12 cellular contexts compared by ENCODE assay signal in the genomic region with DNA sequence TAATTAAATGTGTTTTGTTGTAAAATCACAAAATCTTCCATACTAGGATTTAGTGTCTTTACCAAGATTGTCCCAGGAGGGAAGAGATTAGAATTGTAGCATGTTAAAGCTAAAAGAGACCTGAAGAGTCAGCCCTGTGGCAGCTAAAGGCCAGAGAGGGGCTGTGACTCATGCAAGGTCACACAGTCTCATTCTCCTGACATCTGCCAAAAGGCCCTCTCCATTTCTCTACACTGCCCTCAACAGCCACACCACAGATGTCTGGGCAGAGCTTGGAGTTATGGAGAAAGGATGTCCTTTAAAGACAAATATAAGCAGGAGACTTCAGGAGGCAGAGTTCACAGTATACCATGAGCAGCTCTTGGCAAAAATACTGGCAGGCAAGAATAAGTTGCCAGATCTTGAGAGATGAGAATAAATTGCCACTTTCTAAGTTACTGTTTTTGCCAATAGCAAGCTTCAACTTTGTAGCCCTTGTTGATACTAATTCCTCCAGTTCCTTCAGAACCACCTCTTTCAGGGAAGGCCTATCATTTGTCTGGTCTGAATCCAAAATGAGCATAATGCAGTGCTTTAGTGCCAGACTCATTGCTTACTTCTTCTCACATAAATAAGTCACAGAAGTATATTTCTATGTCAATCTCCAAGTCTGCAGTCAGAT. TPM values are rescaled to one million over a fixed set of nuclear protein-coding genes. Genes with fewer than 3 reads are reported as not detected.
DNase-seq lines count a peak whose midpoint lies in the region; ATAC-seq and TF ChIP-seq lines count a peak whose summit lies in the region.
"Had no signal": no experiment of that assay in that cellular context is flagged by ENCODE, and none has a peak within 500 bp of the region (broad histone marks: within the 10 kb centered on the region; RNA-seq: fewer than 3 reads in every experiment).

No MANE protein-coding gene starts in this region.

- peaks cover 39% of the 10 kb centered on the region for H3F3A ChIP-seq in GM23248 (ENCODE audit: insufficient read depth)

- no peaks in the 10 kb centered on the region for H3K79me2 ChIP-seq in GM23248 (ENCODE audit: insufficient read depth)

- H3K9ac ChIP-seq in GM23248 (0 out of 2 replicates have a peak overlapping the region, but pooled peaks have one; percentile 7), skeletal muscle satellite cell (ENCODE audit: low read depth, low read length) (no peak overlapping the region)

- peak; percentile 78 for ATAC-seq in SK-N-SH treated with all-trans-retinoic acid at 6 μM for 48 hours
- no peak for ATAC-seq in GM19035 (IDR thresholded peaks at IDR 0.05; ENCODE audit: unreplicated experiment)

- H3K4me2 ChIP-seq in GM23248 (ENCODE audit: unreplicated experiment) (peak overlapping the region; percentile 57), skeletal muscle satellite cell (ENCODE audit: low read length) (peak overlapping the region; percentile 13)

- H4K20me1 ChIP-seq in GM23248 (ENCODE audit: insufficient read depth), result no peaks in the 10 kb centered on the region

- H3K9me2 ChIP-seq in GM23248 (ENCODE audit: insufficient read depth), result no peaks in the 10 kb centered on the region

- 0 out of 2 replicates have a peak, but pooled peaks cover 12% of the 10 kb centered on the region for H3K36me3 ChIP-seq in GM23248 (ENCODE audit: low read depth)
- H3K36me3 ChIP-seq in skeletal muscle satellite cell (ENCODE audit: insufficient read depth, low read length), result peaks cover 4% of the 10 kb centered on the region

- H3K4me3 ChIP-seq in GM23248 (no peak overlapping the region), foreskin fibroblast (ENCODE audit: low read depth in 1 of 2, low read length in 2 of 2) (no peak overlapping the region), skeletal muscle satellite cell (ENCODE audit: low read length) (no peak overlapping the region)

- H3K4me1 ChIP-seq in GM23248 (ENCODE audit: insufficient read depth), result peaks cover 30% of the 10 kb centered on the region
- H3K4me1 ChIP-seq in skeletal muscle satellite cell (ENCODE audit: control insufficient read depth, insufficient read depth, low read length), result peaks cover 28% of the 10 kb centered on the region

- peak overlapping the region; percentile 67 for H3K27ac ChIP-seq in GM23248

- no peaks in the 10 kb centered on the region for H3K9me3 ChIP-seq in GM23248 (ENCODE audit: low read depth)
- no peaks in the 10 kb centered on the region for H3K9me3 ChIP-seq in skeletal muscle satellite cell (replicated peaks; ENCODE audit: low read length)

- TF ChIP-seq CTCF in foreskin fibroblast (IDR thresholded peaks at IDR 0.05; ENCODE audit: low read depth, low read length), result no peak

- H3K27me3 ChIP-seq in GM23248 (replicated peaks; ENCODE audit: insufficient read depth), result no peaks in the 10 kb centered on the region
- no peaks in the 10 kb centered on the region for H3K27me3 ChIP-seq in skeletal muscle satellite cell (ENCODE audit: control insufficient read depth, insufficient read depth, low read length)

- no peak overlapping the region for H2AFZ ChIP-seq in GM23248

- DNase-seq in GM23248, result peak; percentile 88
- peak; percentile 94 to 95 for DNase-seq in foreskin fibroblast
- no peak for DNase-seq in cerebellar cortex (ENCODE audit: low spot score)
- no peak for DNase-seq in SK-N-DZ (ENCODE audit: low spot score)
- no peak for DNase-seq in cerebellar nuclear complex (lab: John Stamatoyannopoulos, UW)
- DNase-seq: activated CD4-positive, alpha-beta T cell treated with anti-CD3 and anti-CD28 coated beads, Interleukin-2, amount 10 ng/mL, durations not matched to agents 7 days and 5 days; DMS79; H7; NCI-H2029 treated with DMSO at 0.1 percent for 48 hours had no signal

- in situ Hi-C loops in GM23248 (cut with MboI), result no loop called here

TF ChIP-seq in SK-N-SH treated with all-trans-retinoic acid at 6 μM for 48 hours, 23 proteins besides CTCF, POLR2A, EP300 and RAD21:
- TF ChIP-seq RARB (CRISPR knock-in tag; IDR thresholded peaks at IDR 0.05) (no peak), ISL1 (CRISPR knock-in tag; IDR thresholded peaks at IDR 0.05) (no peak), ARNTL (CRISPR knock-in tag; IDR thresholded peaks at IDR 0.05; ENCODE audit: borderline replicate concordance, low read depth) (no peak), ZNF8 (CRISPR knock-in tag; IDR thresholded peaks at IDR 0.05) (no peak), TCF4 (CRISPR knock-in tag; IDR thresholded peaks at IDR 0.05; ENCODE audit: borderline replicate concordance) (no peak), PPARA (CRISPR knock-in tag; IDR thresholded peaks at IDR 0.05; ENCODE audit: borderline replicate concordance) (no peak), ZC3H10 (CRISPR knock-in tag; IDR thresholded peaks at IDR 0.05) (no peak), GLIS3 (CRISPR knock-in tag; IDR thresholded peaks at IDR 0.05) (no peak), CSDC2 (CRISPR knock-in tag; IDR thresholded peaks at IDR 0.05) (no peak), ZFP30 (CRISPR knock-in tag; IDR thresholded peaks at IDR 0.05) (no peak), ZNF70 (CRISPR knock-in tag; IDR thresholded peaks at IDR 0.05) (no peak), ZFP3 (CRISPR knock-in tag; IDR thresholded peaks at IDR 0.05) (no peak), ZNF565 (CRISPR knock-in tag; conservative IDR thresholded peaks at IDR 0.05; ENCODE audit: low read depth) (no peak)
- TF ChIP-seq, protein P1, sequence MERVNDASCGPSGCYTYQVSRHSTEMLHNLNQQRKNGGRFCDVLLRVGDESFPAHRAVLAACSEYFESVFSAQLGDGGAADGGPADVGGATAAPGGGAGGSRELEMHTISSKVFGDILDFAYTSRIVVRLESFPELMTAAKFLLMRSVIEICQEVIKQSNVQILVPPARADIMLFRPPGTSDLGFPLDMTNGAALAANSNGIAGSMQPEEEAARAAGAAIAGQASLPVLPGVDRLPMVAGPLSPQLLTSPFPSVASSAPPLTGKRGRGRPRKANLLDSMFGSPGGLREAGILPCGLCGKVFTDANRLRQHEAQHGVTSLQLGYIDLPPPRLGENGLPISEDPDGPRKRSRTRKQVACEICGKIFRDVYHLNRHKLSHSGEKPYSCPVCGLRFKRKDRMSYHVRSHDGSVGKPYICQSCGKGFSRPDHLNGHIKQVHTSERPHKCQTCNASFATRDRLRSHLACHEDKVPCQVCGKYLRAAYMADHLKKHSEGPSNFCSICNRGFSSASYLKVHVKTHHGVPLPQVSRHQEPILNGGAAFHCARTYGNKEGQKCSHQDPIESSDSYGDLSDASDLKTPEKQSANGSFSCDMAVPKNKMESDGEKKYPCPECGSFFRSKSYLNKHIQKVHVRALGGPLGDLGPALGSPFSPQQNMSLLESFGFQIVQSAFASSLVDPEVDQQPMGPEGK (CRISPR knock-in tag; IDR thresholded peaks at IDR 0.05; ENCODE audit: borderline replicate concordance), result no peak
- TF ChIP-seq, protein P2, sequence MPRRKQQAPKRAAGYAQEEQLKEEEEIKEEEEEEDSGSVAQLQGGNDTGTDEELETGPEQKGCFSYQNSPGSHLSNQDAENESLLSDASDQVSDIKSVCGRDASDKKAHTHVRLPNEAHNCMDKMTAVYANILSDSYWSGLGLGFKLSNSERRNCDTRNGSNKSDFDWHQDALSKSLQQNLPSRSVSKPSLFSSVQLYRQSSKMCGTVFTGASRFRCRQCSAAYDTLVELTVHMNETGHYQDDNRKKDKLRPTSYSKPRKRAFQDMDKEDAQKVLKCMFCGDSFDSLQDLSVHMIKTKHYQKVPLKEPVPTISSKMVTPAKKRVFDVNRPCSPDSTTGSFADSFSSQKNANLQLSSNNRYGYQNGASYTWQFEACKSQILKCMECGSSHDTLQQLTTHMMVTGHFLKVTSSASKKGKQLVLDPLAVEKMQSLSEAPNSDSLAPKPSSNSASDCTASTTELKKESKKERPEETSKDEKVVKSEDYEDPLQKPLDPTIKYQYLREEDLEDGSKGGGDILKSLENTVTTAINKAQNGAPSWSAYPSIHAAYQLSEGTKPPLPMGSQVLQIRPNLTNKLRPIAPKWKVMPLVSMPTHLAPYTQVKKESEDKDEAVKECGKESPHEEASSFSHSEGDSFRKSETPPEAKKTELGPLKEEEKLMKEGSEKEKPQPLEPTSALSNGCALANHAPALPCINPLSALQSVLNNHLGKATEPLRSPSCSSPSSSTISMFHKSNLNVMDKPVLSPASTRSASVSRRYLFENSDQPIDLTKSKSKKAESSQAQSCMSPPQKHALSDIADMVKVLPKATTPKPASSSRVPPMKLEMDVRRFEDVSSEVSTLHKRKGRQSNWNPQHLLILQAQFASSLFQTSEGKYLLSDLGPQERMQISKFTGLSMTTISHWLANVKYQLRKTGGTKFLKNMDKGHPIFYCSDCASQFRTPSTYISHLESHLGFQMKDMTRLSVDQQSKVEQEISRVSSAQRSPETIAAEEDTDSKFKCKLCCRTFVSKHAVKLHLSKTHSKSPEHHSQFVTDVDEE (CRISPR knock-in tag; IDR thresholded peaks at IDR 0.05), result no peak
- TF ChIP-seq, protein P3, sequence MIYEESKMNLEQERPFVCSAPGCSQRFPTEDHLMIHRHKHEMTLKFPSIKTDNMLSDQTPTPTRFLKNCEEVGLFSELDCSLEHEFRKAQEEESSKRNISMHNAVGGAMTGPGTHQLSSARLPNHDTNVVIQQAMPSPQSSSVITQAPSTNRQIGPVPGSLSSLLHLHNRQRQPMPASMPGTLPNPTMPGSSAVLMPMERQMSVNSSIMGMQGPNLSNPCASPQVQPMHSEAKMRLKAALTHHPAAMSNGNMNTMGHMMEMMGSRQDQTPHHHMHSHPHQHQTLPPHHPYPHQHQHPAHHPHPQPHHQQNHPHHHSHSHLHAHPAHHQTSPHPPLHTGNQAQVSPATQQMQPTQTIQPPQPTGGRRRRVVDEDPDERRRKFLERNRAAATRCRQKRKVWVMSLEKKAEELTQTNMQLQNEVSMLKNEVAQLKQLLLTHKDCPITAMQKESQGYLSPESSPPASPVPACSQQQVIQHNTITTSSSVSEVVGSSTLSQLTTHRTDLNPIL (CRISPR knock-in tag; IDR thresholded peaks at IDR 0.05; ENCODE audit: low read depth), result no peak
TF ChIP-seq in SK-N-SH treated with all-trans-retinoic acid at 6 μM for 48 hours: peak in this region for 0.

RNA-seq across cellular contexts. Expression of a gene that starts 41.7 kb away (rescaled TPM):
- total RNA-seq in GM23248 (2014; rRNA removed; shearing (Covaris generic)), result 21.4 and 24.9 TPM in 2 replicates
- 60.6 and 66.2 TPM in 2 replicates for polyA plus RNA-seq in GM23248 (2016; fragmentation: Nextera tagmentation; extraction: Ambion mirVana)
- total RNA-seq in skeletal muscle satellite cell (2012; rRNA removed), result 15.5 and 17.3 TPM in 2 replicates
- polyA plus RNA-seq in SK-N-DZ (2014; cell fraction: cytosol; rRNA removed), result 38.7 and 57.0 TPM in 2 replicates
- 21.6 and 37.7 TPM in 2 replicates for polyA plus RNA-seq in SK-N-DZ (2014; cell fraction: nucleus; rRNA removed)

Comparison
In these comparisons a context has a peak if more than half of its experiments do, and no peak if none do; other contexts are left out.
1. DNase-seq: peak in GM23248 (single experiment) and foreskin fibroblast (2 of 2); none in cerebellar cortex (single experiment), SK-N-DZ (single experiment) and cerebellar nuclear complex (0 of 2).